7 cellular contexts compared by ENCODE assay signal in the genomic region with DNA sequence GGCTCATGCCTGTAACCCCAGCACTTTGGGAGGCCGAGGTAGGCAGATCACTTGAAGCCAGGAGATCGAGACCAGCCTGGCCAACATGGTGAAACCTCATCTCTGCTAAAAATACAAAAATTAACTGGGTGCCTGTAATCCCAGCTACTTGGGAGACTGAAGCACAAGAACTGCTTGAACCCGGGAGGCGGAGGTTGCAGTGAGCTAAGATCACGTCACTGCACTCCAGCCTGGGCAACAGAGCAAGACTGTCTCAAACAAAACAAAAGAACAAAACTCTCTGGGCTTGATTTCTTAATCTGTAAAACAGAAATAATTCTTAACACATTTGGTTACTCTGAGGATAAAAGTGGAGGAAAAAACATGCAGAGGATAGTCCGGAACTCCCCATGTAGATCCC. TPM values are rescaled to one million over a fixed set of nuclear protein-coding genes. Genes with fewer than 3 reads are reported as not detected.
DNase-seq lines count a peak whose midpoint lies in the region; ATAC-seq, FAIRE-seq and TF ChIP-seq lines count a peak whose summit lies in the region.
"Not testable (repeated sequence)": the region's sequence is repeated elsewhere in the genome, so short reads cannot be mapped to it uniquely, and the experiment has no call there.

No MANE protein-coding gene starts in this region.

- not testable (repeated sequence) for H3K4me3 Mint-ChIP-seq in CD14-positive monocyte

- not testable (repeated sequence) for FAIRE-seq in K562 (lab: Jason Lieb, UNC)

- TF ChIP-seq RAD21 in K562 (CRISPR knock-in tag; conservative IDR thresholded peaks at IDR 0.05 in 1 of 2, IDR thresholded peaks at IDR 0.05 in 1 of 2) = not testable (repeated sequence)

- H3K9me1 ChIP-seq in K562 (ENCODE audit: control insufficient read depth, insufficient read depth, low read length) = not testable (repeated sequence)

- H3K4me2 ChIP-seq in K562 (ENCODE audit: insufficient read depth, low read length) = peak overlapping the region; percentile 37; the same call in 1 of the 2 replicates
- H3K4me2 ChIP-seq in parathyroid adenoma (ENCODE audit: low read length) = not testable (repeated sequence)

- H3K79me2 ChIP-seq in K562 (ENCODE audit: control insufficient read depth, insufficient read depth, low read length) (peaks cover 71% of the 10 kb centered on the region), parathyroid adenoma (peaks cover 23% of the 10 kb centered on the region)

- BruUV-seq in K562 (replicated peaks; lab: Mats Ljungman, UMichigan) = not testable (repeated sequence)

- WGBS in K562 (ENCODE audit: insufficient coverage, low coverage, missing lambda C conversion rate) = 87% methylated on average over 6 of the region's 6 CpGs
- WGBS in right cardiac atrium = 81% methylated on average over 6 of the region's 6 CpGs
- WGBS in suprapubic skin = 70% methylated on average over 6 of the region's 6 CpGs

- ATAC-seq in RWPE2 (ENCODE audit: low read depth); K562; right cardiac atrium: not testable (repeated sequence)

- in situ Hi-C loops in K562 (cut with MboI) = loop anchor here (5.0 kb wide), 1 partner anchor 87 kb away; no protein-coding TSS in a partner anchor

- H3K27ac ChIP-seq in RWPE2 (ENCODE audit: poor library complexity, severe bottlenecking) (peak overlapping the region; percentile 93), K562 (ENCODE audit: extremely low read depth, low read depth, low read length) (peak overlapping the region; percentile 51; the same call in 1 of the 3 replicates), right cardiac atrium (ENCODE audit: low read length) (peak overlapping the region; percentile 17), parathyroid adenoma (peak overlapping the region; percentile 52), suprapubic skin (peak overlapping the region; percentile 71)

- peaks cover 32% of the 10 kb centered on the region for H3K4me1 Mint-ChIP-seq in CD14-positive monocyte

- not testable (repeated sequence) for H3K9me3 Mint-ChIP-seq in CD14-positive monocyte

- H4K20me1 ChIP-seq in K562 (replicated peaks; ENCODE audit: control insufficient read depth, insufficient read depth, low read length) = not testable (repeated sequence)

- H3K4me1 ChIP-seq in RWPE2 (ENCODE audit: insufficient read depth, poor library complexity, severe bottlenecking) (peaks cover 47% of the 10 kb centered on the region), K562 (replicated peaks in 1 of 2; ENCODE audit: control insufficient read depth in 2 of 2, insufficient read depth in 2 of 2, low read length in 2 of 2) (peaks cover 8 to 33% of the 10 kb centered on the region in 2 experiments), right cardiac atrium (ENCODE audit: control insufficient read depth, insufficient read depth, low read length) (peaks cover 22% of the 10 kb centered on the region), parathyroid adenoma (peaks cover 11% of the 10 kb centered on the region), suprapubic skin (peaks cover 55% of the 10 kb centered on the region)

- not testable (repeated sequence) for H3K27me3 ChIP-seq in RWPE2 (ENCODE audit: insufficient read depth, poor library complexity, severe bottlenecking); K562 (ENCODE audit: control insufficient read depth in 2 of 2, insufficient read depth in 2 of 2, low read length in 2 of 2); right cardiac atrium (ENCODE audit: control insufficient read depth, insufficient read depth); parathyroid adenoma (ENCODE audit: control insufficient read depth, insufficient read depth, low read length); suprapubic skin

- H2AFZ ChIP-seq in K562 (ENCODE audit: low read depth, low read length) = not testable (repeated sequence)
- peak overlapping the region; percentile 47 for H2AFZ ChIP-seq in parathyroid adenoma

- not testable (repeated sequence) for TF ChIP-seq EP300 in K562 (IDR thresholded peaks at IDR 0.05; ENCODE audit: low read length); suprapubic skin (IDR thresholded peaks at IDR 0.05)

- not testable (repeated sequence) for TF ChIP-seq POLR2A in K562 (conservative IDR thresholded peaks at IDR 0.05); suprapubic skin (IDR thresholded peaks at IDR 0.05)

- not testable (repeated sequence) for DNase-seq in CD14-positive monocyte (ENCODE audit: low spot score); RWPE2 (ENCODE audit: low spot score); K562 (ENCODE audit: extremely low read depth in 1 of 4, low spot score in 3 of 4); epithelial cell of esophagus (ENCODE audit: low read depth); right cardiac atrium; suprapubic skin (ENCODE audit: low spot score in 2 of 2)

- POLR2A ChIA-PET in K562 (lab: Yijun Ruan, JAX) = interaction anchor here (1.3 to 4.7 kb wide), 9 partner anchors 9 to 160 kb away, joined by 3 to 21 read pairs (median 7); no protein-coding TSS in a partner anchor

- H3K27me3 Mint-ChIP-seq in CD14-positive monocyte (ENCODE audit: low read depth in 3 of 3) = not testable (repeated sequence)

- not testable (repeated sequence) for H3K36me3 ChIP-seq in RWPE2 (ENCODE audit: low read depth); parathyroid adenoma (ENCODE audit: control insufficient read depth, insufficient read depth, low read length); suprapubic skin
- H3K36me3 ChIP-seq in K562 (ENCODE audit: control insufficient read depth, insufficient read depth, low read length) = peaks cover 12% of the 10 kb centered on the region; the same call in 1 of the 3 replicates

- intact Hi-C loops in CD14-positive monocyte (cut with micrococcal nuclease) = loop anchor here in 1 of 2 donors (10.0 kb wide), 1 partner anchor 64 kb away; no protein-coding TSS in a partner anchor
- intact Hi-C loops in K562 (cut with micrococcal nuclease); right cardiac atrium (cut with DNase I): not testable (repeated sequence)

- not testable (repeated sequence) for H3K36me3 Mint-ChIP-seq in CD14-positive monocyte

- H3K27ac Mint-ChIP-seq in CD14-positive monocyte = peak overlapping the region in 4 of 7 donors; percentile 21 to 75 (median 46)

- peak overlapping the region; percentile 0 for H3K4me3 ChIP-seq in RWPE2 (ENCODE audit: severe bottlenecking)
- not testable (repeated sequence) for H3K4me3 ChIP-seq in K562; right cardiac atrium (ENCODE audit: low read length); parathyroid adenoma (ENCODE audit: low read depth, low read length)
- H3K4me3 ChIP-seq in epithelial cell of esophagus (ENCODE audit: low read length) = peak overlapping the region; percentile 25
- peak overlapping the region; percentile 24 for H3K4me3 ChIP-seq in suprapubic skin

- CTCF ChIA-PET in K562 (lab: Yijun Ruan, JAX; ENCODE audit: low intra/inter-chr PET ratio) = not testable (repeated sequence)

- H3K9ac ChIP-seq in K562 (ENCODE audit: insufficient read depth in 1 of 2, low read depth in 2 of 2, low read length in 2 of 2) = peak overlapping the region in 1 of 2 experiments; percentile 60; a peak in 1 of 4 replicates
- H3K9ac ChIP-seq in parathyroid adenoma = not testable (repeated sequence)

- not testable (repeated sequence) for H3K9me3 ChIP-seq in RWPE2 (ENCODE audit: severe bottlenecking); K562 (replicated peaks; ENCODE audit: control insufficient read depth, insufficient read depth, low read depth, low read length); right cardiac atrium (ENCODE audit: control insufficient read depth, low read length); parathyroid adenoma (ENCODE audit: control insufficient read depth, low read length); suprapubic skin

- not testable (repeated sequence) for TF ChIP-seq CTCF in CD14-positive monocyte (IDR thresholded peaks at IDR 0.05); RWPE2 (IDR thresholded peaks at IDR 0.05; ENCODE audit: poor library complexity, severe bottlenecking); K562 (IDR thresholded peaks at IDR 0.05 in 2 of 3, conservative IDR thresholded peaks at IDR 0.05 in 1 of 3; ENCODE audit: insufficient read depth in 2 of 3, low read depth in 1 of 3, low read length in 3 of 3); epithelial cell of esophagus (IDR thresholded peaks at IDR 0.05; ENCODE audit: insufficient read depth, low read depth, low read length, missing control alignments); parathyroid adenoma (IDR thresholded peaks at IDR 0.05); suprapubic skin (IDR thresholded peaks at IDR 0.05)

RNA-seq across cellular contexts. Expression of a gene that starts 56.6 kb away (rescaled TPM):
- 1 to 10 TPM; 1.4 to 5.3 TPM for polyA plus RNA-seq in CD14-positive monocyte
- 64.5 and 151 TPM in 2 replicates for total RNA-seq in K562 (2011; cell fraction: chromatin; rRNA removed; ENCODE audit: low replicate concordance)
- total RNA-seq in K562 (2011; cell fraction: nucleolus; rRNA removed) = 18.0 and 29.1 TPM in 2 replicates
- total RNA-seq in K562 (2011; cell fraction: nucleoplasm; rRNA removed) = 50.7 and 73.9 TPM in 2 replicates
- 6.5 and 9.5 TPM in 2 replicates for total RNA-seq in K562 (2014; rRNA removed)
- 20.3 and 22.6 TPM in 2 replicates for total RNA-seq in K562 (2014; rRNA removed; fragmentation: Illumina TruSeq; extraction: Trizol)
- total RNA-seq in K562 (2015; rRNA removed; fragmentation: Illumina TruSeq; extraction: Trizol) = 16.1 and 16.2 TPM in 2 replicates
- total RNA-seq in K562 (2021) = 24.2 and 24.9 TPM in 2 replicates
- polyA plus RNA-seq in K562 (2011; rRNA removed) = 9.8 and 11.5 TPM in 2 replicates
- polyA plus RNA-seq in K562 (2011; cell fraction: cytosol; rRNA removed) = 12.0 and 15.8 TPM in 2 replicates
- 17.4 and 18.8 TPM in 2 replicates for polyA plus RNA-seq in K562 (2011; cell fraction: nucleus; rRNA removed)
- polyA plus RNA-seq in K562 (2012) = 3.9 and 4.2 TPM in 2 replicates
- 8.5 and 9.1 TPM in 2 replicates for polyA plus RNA-seq in K562 (2014; fragmentation: Illumina TruSeq; extraction: Trizol)
- polyA plus RNA-seq in K562 (2014; fragmentation: Nextera tagmentation; extraction: Ambion mirVana) = 10 to 100 TPM in 1 of 2 experiments, 1 to 10 TPM in 1; 5.3 to 10.1 TPM
- 7.0 and 8.6 TPM in 2 replicates for polyA plus RNA-seq in K562 (2014; rRNA removed)
- polyA minus RNA-seq in K562 (2011; rRNA and poly(A)+ RNA removed) = 37.6 and 46.6 TPM in 2 replicates
- polyA minus RNA-seq in K562 (2011; cell fraction: cytosol; rRNA and poly(A)+ RNA removed) = 14.5 and 18.2 TPM in 2 replicates
- 45.4 and 75.9 TPM in 2 replicates for polyA minus RNA-seq in K562 (2011; cell fraction: nucleus; rRNA and poly(A)+ RNA removed)
- 100 to 1,000 TPM; 108 to 127 (median 113) TPM for total RNA-seq in right cardiac atrium
- 15.9 TPM for polyA plus RNA-seq in right cardiac atrium
- total RNA-seq in suprapubic skin = 10 to 100 TPM; 30.1 to 54.2 (median 48.2) TPM

Comparison
In these comparisons a context has a peak if more than half of its experiments do, and no peak if none do; other contexts are left out.
1. H3K27ac ChIP-seq: peak in every context shown above with its lines; median percentile 93 in RWPE2; 71 in suprapubic skin; 52 in parathyroid adenoma; 51 in K562; 17 in right cardiac atrium.